ENCODE assay signal across 17 cellular contexts in the genomic region with DNA sequence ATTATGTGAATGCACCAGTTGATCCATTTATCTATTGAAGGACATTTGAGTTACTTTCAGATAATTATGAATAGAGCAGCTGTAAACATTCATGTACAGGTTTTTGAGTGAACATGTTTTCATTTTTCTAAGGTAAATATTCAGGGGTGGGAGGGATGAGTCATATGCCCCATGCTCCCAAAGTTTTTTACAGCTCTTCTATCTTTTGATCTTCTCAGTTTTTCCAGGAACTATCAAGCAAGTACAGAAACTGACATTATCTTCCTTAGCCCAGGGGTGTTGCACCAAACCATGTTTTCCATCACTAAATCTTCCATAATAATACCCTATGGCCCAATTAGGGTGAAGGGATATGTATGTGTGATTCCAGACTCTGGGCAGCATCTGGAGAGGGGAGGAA.
DNase-seq lines count a peak whose midpoint lies in the region; ATAC-seq lines count a peak whose summit lies in the region.
"Had no signal": no experiment of that assay in that cellular context is flagged by ENCODE, and none has a peak within 500 bp of the region (broad histone marks: within the 10 kb centered on the region; RNA-seq: fewer than 3 reads in every experiment).

No MANE protein-coding gene starts in this region.

- no peak for ATAC-seq in GM19455 (IDR thresholded peaks at IDR 0.05; ENCODE audit: unreplicated experiment)
- ATAC-seq: GM12878 had no signal

- DNase-seq in DMS53 (lab: John Stamatoyannopoulos, UW) (peak; percentile 26), DMS53 treated with DMSO at 0.1 percent for 48 hours (lab: John Stamatoyannopoulos, UW; ENCODE audit: unreplicated experiment) (no peak), HT-29 (ENCODE audit: low spot score) (peak; percentile 25), SW480 (ENCODE audit: low spot score) (peak; percentile 25), islet precursor cell (peak; percentile 32), SK-N-DZ (ENCODE audit: low spot score) (no peak)
- DNase-seq in activated effector memory CD4-positive, alpha-beta T cell treated with Interleukin-2 at 50 U/mL for 16 hours = no peak
- DNase-seq: C1 segment of cervical spinal cord; Calu3; CD4-positive, alpha-beta memory T cell; COR-L47; DMS79; EL; GDM1; GOT3 had no signal

Comparison
In these comparisons a context has a peak if more than half of its experiments do, and no peak if none do; other contexts are left out.
1. DNase-seq: peak in DMS53 (single experiment), HT-29 (single experiment), SW480 (single experiment) and islet precursor cell (single experiment); none in DMS53 treated with DMSO at 0.1 percent for 48 hours (single experiment), activated effector memory CD4-positive, alpha-beta T cell treated with Interleukin-2 at 50 U/mL for 16 hours (single experiment) and SK-N-DZ (single experiment).